ENCODE assay signal across 11 cellular contexts in genomic region chr2:203759692-203760365, GRCh38. TPM values are rescaled to one million over a fixed set of nuclear protein-coding genes. Genes with fewer than 3 reads are reported as not detected.
DNase-seq lines count a peak whose midpoint lies in the region; ATAC-seq and TF ChIP-seq lines count a peak whose summit lies in the region.
"Had no signal": no experiment of that assay in that cellular context is flagged by ENCODE, and none has a peak within 500 bp of the region (broad histone marks: within the 10 kb centered on the region; RNA-seq: fewer than 3 reads in every experiment).

No MANE protein-coding gene starts in this region.

- WGBS in right cardiac atrium: 97% methylated on average over 4 of the region's 4 CpGs

- TF ChIP-seq CTCF in RWPE2 (IDR thresholded peaks at IDR 0.05; ENCODE audit: poor library complexity, severe bottlenecking) (no peak), fibroblast of lung (conservative IDR thresholded peaks at IDR 0.05 in 1 of 2, IDR thresholded peaks at IDR 0.05 in 1 of 2; ENCODE audit: low read depth in 1 of 2, low read length in 2 of 2) (no peak)

- H3K27ac ChIP-seq in RWPE2 (ENCODE audit: poor library complexity, severe bottlenecking) (peak overlapping the region; percentile 64), fibroblast of lung (ENCODE audit: insufficient read depth, low read length) (peak overlapping the region; percentile 40), right cardiac atrium (ENCODE audit: low read length) (no peak overlapping the region)

- peak overlapping the region; percentile 23 for H3K4me2 ChIP-seq in fibroblast of lung (ENCODE audit: extremely low read depth, insufficient read depth, low read length)

- H3K36me3 ChIP-seq in RWPE2 (ENCODE audit: low read depth) (no peaks in the 10 kb centered on the region), fibroblast of lung (ENCODE audit: control insufficient read depth, insufficient read depth, low read length) (no peaks in the 10 kb centered on the region)

- DNase-seq in GM03348 (ENCODE audit: low spot score) (peak; percentile 27), RWPE2 (ENCODE audit: low spot score) (no peak), fibroblast of lung (ENCODE audit: low read depth in 2 of 2) (peak; percentile 45 to 95), renal cortical epithelial cell (ENCODE audit: low read depth) (peak; percentile 98), right cardiac atrium (no peak), iPS-NIHi11 (ENCODE audit: low spot score) (no peak), amygdala (lab: John Stamatoyannopoulos, UW) (no peak)
- DNase-seq: kidney, NCI-H446, T-helper 2 cell had no signal

- H3K27me3 ChIP-seq in RWPE2 (ENCODE audit: insufficient read depth, poor library complexity, severe bottlenecking): no peaks in the 10 kb centered on the region
- H3K27me3 ChIP-seq in fibroblast of lung (ENCODE audit: control insufficient read depth, insufficient read depth, low read length): no peaks in the 10 kb centered on the region
- H3K27me3 ChIP-seq in right cardiac atrium (ENCODE audit: control insufficient read depth, insufficient read depth): no peaks in the 10 kb centered on the region

- intact Hi-C loops in right cardiac atrium (cut with DNase I): no loop called here

- no peak overlapping the region for H3K4me3 ChIP-seq in RWPE2 (ENCODE audit: severe bottlenecking)
- H3K4me3 ChIP-seq in fibroblast of lung (replicated peaks in 1 of 4; ENCODE audit: control extremely low read depth in 1 of 4, insufficient read depth in 1 of 4, low read depth in 3 of 4, low read length in 4 of 4): no peak overlapping the region
- no peak overlapping the region for H3K4me3 ChIP-seq in right cardiac atrium (ENCODE audit: low read length)

- H4K20me1 ChIP-seq in fibroblast of lung (ENCODE audit: control insufficient read depth, extremely low read depth, insufficient read depth, low read length): no peaks in the 10 kb centered on the region

- ATAC-seq in RWPE2 (ENCODE audit: low read depth): peak; percentile 95
- no peak for ATAC-seq in right cardiac atrium
- no peak for ATAC-seq in GM21528 (IDR thresholded peaks at IDR 0.05; ENCODE audit: low FRiP score, unreplicated experiment)

- H2AFZ ChIP-seq in fibroblast of lung (ENCODE audit: low read length): no peak overlapping the region

- peaks cover 8% of the 10 kb centered on the region for H3K9me3 ChIP-seq in RWPE2 (ENCODE audit: severe bottlenecking)
- H3K9me3 ChIP-seq in fibroblast of lung (ENCODE audit: control insufficient read depth, insufficient read depth, low read depth, low read length): no peaks in the 10 kb centered on the region
- no peaks in the 10 kb centered on the region for H3K9me3 ChIP-seq in right cardiac atrium (ENCODE audit: control insufficient read depth, low read length)

- H3K79me2 ChIP-seq in fibroblast of lung (ENCODE audit: control insufficient read depth, insufficient read depth, low read length): no peaks in the 10 kb centered on the region

- H3K9ac ChIP-seq in fibroblast of lung (ENCODE audit: insufficient read depth, low read length): no peak overlapping the region

- H3K4me1 ChIP-seq in RWPE2 (ENCODE audit: insufficient read depth, poor library complexity, severe bottlenecking) (peaks cover 21% of the 10 kb centered on the region), fibroblast of lung (ENCODE audit: control insufficient read depth, extremely low read depth, insufficient read depth, low read length) (peaks cover 11% of the 10 kb centered on the region), right cardiac atrium (ENCODE audit: control insufficient read depth, insufficient read depth, low read length) (no peaks in the 10 kb centered on the region)

RNA-seq across cellular contexts. Expression of gene CD28, which starts 53.4 kb away (rescaled TPM):
- total RNA-seq in fibroblast of lung (not detected in 2 replicates), renal cortical epithelial cell (not detected in 2 replicates), right cardiac atrium (1 to 10 TPM in 2 of 4 donors, under 1 TPM in 2; 0.64 to 1.5 (median 0.89) TPM)
- polyA plus RNA-seq in fibroblast of lung (0.03 TPM in 1 of 2 replicates, not detected in the other), right cardiac atrium (0.14 TPM)
- polyA plus RNA-seq in fibroblast of lung (2012): not detected in 2 replicates
- polyA minus RNA-seq in fibroblast of lung (ENCODE audit: low replicate concordance): not detected in 2 replicates

Comparison
In these comparisons a context has a peak if more than half of its experiments do, and no peak if none do; other contexts are left out.
1. DNase-seq: peak in GM03348 (single experiment), fibroblast of lung (2 of 2) and renal cortical epithelial cell (single experiment); none in RWPE2 (single experiment), right cardiac atrium (0 of 3), iPS-NIHi11 (single experiment) and amygdala (0 of 56).